ENCODE assay signal across 20 cellular contexts in the genomic region with DNA sequence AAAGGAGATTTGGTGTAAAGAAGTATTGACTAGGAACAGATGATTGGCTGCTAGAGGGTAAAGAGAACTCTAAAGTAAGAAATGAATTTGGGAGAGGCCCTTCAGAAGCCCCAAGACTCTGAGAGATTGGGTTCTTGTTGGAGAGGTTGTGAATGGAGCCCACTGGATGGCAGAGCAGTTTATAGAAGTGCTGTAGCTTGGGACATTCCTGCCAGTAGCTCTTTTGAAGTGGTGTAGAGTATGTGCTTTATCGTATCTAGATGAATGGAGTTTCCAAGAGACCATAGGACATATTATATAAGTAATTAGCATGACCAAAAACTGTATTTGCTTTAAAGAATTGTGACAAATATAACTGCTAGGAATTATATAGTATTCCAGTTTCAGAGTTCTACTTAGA. TPM values are rescaled to one million over a fixed set of nuclear protein-coding genes. Genes with fewer than 3 reads are reported as not detected.
DNase-seq lines count a peak whose midpoint lies in the region; ATAC-seq and TF ChIP-seq lines count a peak whose summit lies in the region.
"Had no signal": no experiment of that assay in that cellular context is flagged by ENCODE, and none has a peak within 500 bp of the region (broad histone marks: within the 10 kb centered on the region; RNA-seq: fewer than 3 reads in every experiment).

No MANE protein-coding gene starts in this region.

- H3K27me3 Mint-ChIP-seq in CD14-positive monocyte (ENCODE audit: low read depth in 3 of 3) (peaks cover 0 to 3% (median 2%) of the 10 kb centered on the region in 3 donors), mesothelial cell of epicardium (ENCODE audit: low read depth) (no peaks in the 10 kb centered on the region)
- H3K27me3 Mint-ChIP-seq: CD4-positive, CD25-positive, alpha-beta regulatory T cell had no signal

- no peak for TF ChIP-seq CTCF in 22Rv1 (IDR thresholded peaks at IDR 0.05)
- no peak for TF ChIP-seq CTCF in CD14-positive monocyte (IDR thresholded peaks at IDR 0.05)
- no peak for TF ChIP-seq CTCF in VCaP (conservative IDR thresholded peaks at IDR 0.05)
- TF ChIP-seq CTCF in mesothelial cell of epicardium (IDR thresholded peaks at IDR 0.05; ENCODE audit: unreplicated experiment), result no peak

- DNase-seq in CD14-positive monocyte (ENCODE audit: low spot score) (no peak), mesothelial cell of epicardium (ENCODE audit: low spot score in 2 of 2, unreplicated experiment in 2 of 2) (no peak), amygdala (lab: John Stamatoyannopoulos, UW) (no peak)
- DNase-seq: CD4-positive, CD25-positive, alpha-beta regulatory T cell; DMS153; GF-D8; GOT3; NCI-H1092 treated with DMSO at 0.1 percent for 48 hours; NCI-H2081 treated with DMSO at 0.1 percent for 48 hours; NCI-H226; NCI-H524 treated with DMSO at 0.1 percent for 48 hours; PC-3; RPMI8226; SHP77 treated with DMSO at 0.1 percent for 48 hours had no signal

- H3K27ac ChIP-seq in 22Rv1 (0 out of 2 replicates have a peak overlapping the region, but pooled peaks have one; percentile 29), VCaP (peak overlapping the region; percentile 11)

- no peak overlapping the region for H3K4me3 Mint-ChIP-seq in CD14-positive monocyte
- H3K4me3 Mint-ChIP-seq in mesothelial cell of epicardium, result no peak overlapping the region
- H3K4me3 Mint-ChIP-seq: CD4-positive, CD25-positive, alpha-beta regulatory T cell had no signal

- intact Hi-C loops in CD14-positive monocyte (cut with micrococcal nuclease), result no loop called here

- H3K4me1 Mint-ChIP-seq in CD14-positive monocyte, result peaks cover 58% of the 10 kb centered on the region
- H3K4me1 Mint-ChIP-seq in mesothelial cell of epicardium, result peaks cover 39% of the 10 kb centered on the region

- peak overlapping the region in 5 of 7 donors; percentile 19 to 70 (median 63) for H3K27ac Mint-ChIP-seq in CD14-positive monocyte
- H3K27ac Mint-ChIP-seq in mesothelial cell of epicardium, result peak overlapping the region; percentile 58
- H3K27ac Mint-ChIP-seq: CD4-positive, CD25-positive, alpha-beta regulatory T cell had no signal

- ATAC-seq in GM18511 (IDR thresholded peaks at IDR 0.05; ENCODE audit: unreplicated experiment) (no peak), HG03521 (IDR thresholded peaks at IDR 0.05; ENCODE audit: unreplicated experiment) (no peak)
- ATAC-seq: GM12878, PC-3, SK-N-SH treated with all-trans-retinoic acid at 6 μM for 48 hours had no signal

- peaks cover 0 to 8% of the 10 kb centered on the region in 2 donors for H3K36me3 Mint-ChIP-seq in CD14-positive monocyte
- peaks cover 14% of the 10 kb centered on the region for H3K36me3 Mint-ChIP-seq in mesothelial cell of epicardium

- peaks cover 0 to 2% (median 0%) of the 10 kb centered on the region in 7 donors for H3K9me3 Mint-ChIP-seq in CD14-positive monocyte
- peaks cover 11% of the 10 kb centered on the region for H3K9me3 Mint-ChIP-seq in mesothelial cell of epicardium

RNA-seq across cellular contexts. Expression of a gene that starts 21.3 kb away (rescaled TPM):
- polyA plus RNA-seq in CD14-positive monocyte, result 1 to 10 TPM; 7.2 to 9.6 TPM
- total RNA-seq in mesothelial cell of epicardium, result 82.8 to 89.2 TPM (median 88.1 TPM) in 3 replicates
